9 cellular contexts compared by ENCODE assay signal in the genomic region with DNA sequence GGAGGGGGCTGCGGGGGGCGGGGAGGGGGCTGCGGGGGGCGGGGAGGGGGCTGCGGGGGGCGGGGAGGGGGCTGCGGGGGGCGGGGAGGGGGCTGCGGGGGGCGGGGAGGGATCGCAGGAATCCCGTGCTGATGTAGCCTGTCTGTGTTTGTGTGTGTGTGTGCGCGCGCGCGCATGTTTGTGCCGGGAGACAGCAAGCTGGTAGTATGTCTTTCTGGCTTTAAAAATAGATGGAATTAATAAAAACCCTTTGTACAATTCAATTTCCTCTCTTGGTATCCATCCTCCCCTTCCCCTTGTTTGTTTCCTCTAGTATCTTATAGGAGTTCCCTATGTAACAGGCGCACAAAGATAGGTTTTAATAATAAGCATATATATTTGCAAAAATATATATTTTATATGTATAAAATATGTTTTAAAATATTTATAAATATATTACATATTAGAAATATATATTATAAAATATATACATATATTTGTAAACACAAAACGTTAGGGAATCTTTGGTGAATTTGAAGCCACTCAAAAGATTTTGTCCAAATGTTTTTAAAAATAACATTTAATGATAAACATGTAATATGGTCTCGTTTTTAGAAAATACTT. TPM values are rescaled to one million over a fixed set of nuclear protein-coding genes. Genes with fewer than 3 reads are reported as not detected.
A peak's percentile ranks its signal among the peaks of the same experiment; 100 is the strongest.
DNase-seq lines count a peak whose midpoint lies in the region; ATAC-seq and TF ChIP-seq lines count a peak whose summit lies in the region.
"Had no signal": no experiment of that assay in that cellular context is flagged by ENCODE, and none has a peak within 500 bp of the region (broad histone marks: within the 10 kb centered on the region; RNA-seq: fewer than 3 reads in every experiment).

No MANE protein-coding gene starts in this region.

- BruUV-seq in Calu3 (replicated peaks; lab: Mats Ljungman, UMichigan): no TSS peak

- no peak for ATAC-seq in HG03378 (IDR thresholded peaks at IDR 0.05; ENCODE audit: unreplicated experiment)

- H3K4me1 Mint-ChIP-seq in Calu3 (ENCODE audit: low read depth, unreplicated experiment) (no peaks in the 10 kb centered on the region), nephron progenitor cell (peaks cover 20% of the 10 kb centered on the region)
- no peaks in the 10 kb centered on the region for H3K4me1 Mint-ChIP-seq in activated naive CD4-positive, alpha-beta T cell treated with anti-CD3 and anti-CD28 coated beads, Interleukin-2, amount 10 ng/mL, durations not matched to agents 7 days and 5 days

- H3K27me3 Mint-ChIP-seq in Calu3 (ENCODE audit: unreplicated experiment): no peaks in the 10 kb centered on the region
- H3K27me3 Mint-ChIP-seq in nephron progenitor cell (ENCODE audit: low read depth, poor library complexity): peaks cover 10% of the 10 kb centered on the region
- peaks cover 14% of the 10 kb centered on the region for H3K27me3 Mint-ChIP-seq in activated naive CD4-positive, alpha-beta T cell treated with anti-CD3 and anti-CD28 coated beads, Interleukin-2, amount 10 ng/mL, durations not matched to agents 7 days and 5 days

- H3K27ac Mint-ChIP-seq in Calu3 (ENCODE audit: unreplicated experiment): no peak overlapping the region
- peak overlapping the region; percentile 86 for H3K27ac Mint-ChIP-seq in nephron progenitor cell
- H3K27ac Mint-ChIP-seq in activated naive CD4-positive, alpha-beta T cell treated with anti-CD3 and anti-CD28 coated beads, Interleukin-2, amount 10 ng/mL, durations not matched to agents 7 days and 5 days: no peak overlapping the region
- H3K27ac Mint-ChIP-seq: T-helper 1 cell treated with Interleukin-12 subunit alpha and Interleukin-12 subunit beta and Interleukin-4 antibody, amounts not matched to agents 30 μg/mL and 1 μg/mL, for 36 hours had no signal

- no peak for DNase-seq in Calu3
- peak; percentile 37 for DNase-seq in NCI-H69 (lab: John Stamatoyannopoulos, UW)
- DNase-seq in epithelial cell of esophagus (ENCODE audit: low read depth): peak; percentile 32
- DNase-seq in nephron progenitor cell: peak; percentile 69
- DNase-seq in activated naive CD4-positive, alpha-beta T cell treated with anti-CD3 and anti-CD28 coated beads, Interleukin-2, amount 10 ng/mL, durations not matched to agents 7 days and 5 days: no peak
- no peak for DNase-seq in LoVo (ENCODE audit: low spot score)
- DNase-seq in stimulated activated CD4-positive, alpha-beta T cell treated with anti-CD3 and anti-CD28 coated beads, Interleukin-2, amount 100 ng/mL, for 24 hours: no peak

- intact Hi-C loops in Calu3 (cut with micrococcal nuclease; ENCODE audit: unreplicated experiment): no loop called here

- peak overlapping the region; percentile 87 for H3K4me3 ChIP-seq in epithelial cell of esophagus (ENCODE audit: low read length)

- H3K9me3 Mint-ChIP-seq in Calu3 (ENCODE audit: low read depth, unreplicated experiment): no peaks in the 10 kb centered on the region
- no peaks in the 10 kb centered on the region for H3K9me3 Mint-ChIP-seq in nephron progenitor cell
- no peaks in the 10 kb centered on the region for H3K9me3 Mint-ChIP-seq in activated naive CD4-positive, alpha-beta T cell treated with anti-CD3 and anti-CD28 coated beads, Interleukin-2, amount 10 ng/mL, durations not matched to agents 7 days and 5 days
- H3K9me3 Mint-ChIP-seq: T-helper 1 cell treated with Interleukin-12 subunit alpha and Interleukin-12 subunit beta and Interleukin-4 antibody, amounts not matched to agents 30 μg/mL and 1 μg/mL, for 36 hours had no signal

- H3K36me3 Mint-ChIP-seq in Calu3 (ENCODE audit: insufficient read depth, unreplicated experiment) (peaks cover 11% of the 10 kb centered on the region), nephron progenitor cell (ENCODE audit: low read depth) (no peaks in the 10 kb centered on the region)
- H3K36me3 Mint-ChIP-seq in activated naive CD4-positive, alpha-beta T cell treated with anti-CD3 and anti-CD28 coated beads, Interleukin-2, amount 10 ng/mL, durations not matched to agents 7 days and 5 days: no peaks in the 10 kb centered on the region

- CTCF ChIA-PET in Calu3 (lab: Charles Lee): no interaction called here
- CTCF ChIA-PET in activated naive CD4-positive, alpha-beta T cell treated with anti-CD3 and anti-CD28 coated beads, Interleukin-2, amount 10 ng/mL, durations not matched to agents 7 days and 5 days (lab: Charles Lee): no interaction called here

- TF ChIP-seq CTCF in Calu3 (IDR thresholded peaks at IDR 0.05; ENCODE audit: unreplicated experiment): no peak
- no peak for TF ChIP-seq CTCF in epithelial cell of esophagus (IDR thresholded peaks at IDR 0.05; ENCODE audit: insufficient read depth, low read depth, low read length, missing control alignments)
- no peak for TF ChIP-seq CTCF in nephron progenitor cell (IDR thresholded peaks at IDR 0.05)

- H3K4me3 Mint-ChIP-seq in Calu3 (ENCODE audit: low read depth, unreplicated experiment): peak overlapping the region; percentile 76
- peak overlapping the region; percentile 95 for H3K4me3 Mint-ChIP-seq in nephron progenitor cell
- H3K4me3 Mint-ChIP-seq in activated naive CD4-positive, alpha-beta T cell treated with anti-CD3 and anti-CD28 coated beads, Interleukin-2, amount 10 ng/mL, durations not matched to agents 7 days and 5 days: no peak overlapping the region
- H3K4me3 Mint-ChIP-seq: T-helper 1 cell treated with Interleukin-12 subunit alpha and Interleukin-12 subunit beta and Interleukin-4 antibody, amounts not matched to agents 30 μg/mL and 1 μg/mL, for 36 hours had no signal

RNA-seq across cellular contexts. Expression of a gene that starts 0.8 kb away (rescaled TPM):
- total RNA-seq in Calu3 (2022): 9.7 and 10.2 TPM in 2 replicates

Comparison
In these comparisons a context has a peak if more than half of its experiments do, and no peak if none do; other contexts are left out.
1. DNase-seq: peak in NCI-H69 (single experiment), epithelial cell of esophagus (single experiment) and nephron progenitor cell (single experiment); none in Calu3 (single experiment), activated naive CD4-positive, alpha-beta T cell treated with anti-CD3 and anti-CD28 coated beads, Interleukin-2, amount 10 ng/mL, durations not matched to agents 7 days and 5 days (single experiment), LoVo (single experiment) and stimulated activated CD4-positive, alpha-beta T cell treated with anti-CD3 and anti-CD28 coated beads, Interleukin-2, amount 100 ng/mL, for 24 hours (0 of 2).